Comparison of ENCODE assay signal across 19 cellular contexts in genomic region chr5:58944221-58944620, GRCh38.
A peak's percentile ranks its signal among the peaks of the same experiment; 100 is the strongest.
DNase-seq lines count a peak whose midpoint lies in the region; ATAC-seq, FAIRE-seq and TF ChIP-seq lines count a peak whose summit lies in the region.
"Had no signal": no experiment of that assay in that cellular context is flagged by ENCODE, and none has a peak within 500 bp of the region (broad histone marks: within the 10 kb centered on the region; RNA-seq: fewer than 3 reads in every experiment).

No MANE protein-coding gene starts in this region.

- no peak for FAIRE-seq in RCC 7860 (lab: Jason Lieb, UNC)
- FAIRE-seq: K562 had no signal

- no peak overlapping the region for H3K27ac ChIP-seq in ACC112 (ENCODE audit: low read depth, low read length)
- H3K27ac ChIP-seq: 22Rv1 had no signal

- no peaks in the 10 kb centered on the region for H3K27me3 ChIP-seq in ACC112 (ENCODE audit: insufficient read depth, low read length)

- H3K36me3 ChIP-seq in ACC112 (ENCODE audit: insufficient read depth, low read length), result no peaks in the 10 kb centered on the region

- H3K4me1 ChIP-seq in ACC112 (ENCODE audit: control insufficient read depth, insufficient read depth, low read length, unreplicated experiment), result peaks cover 20% of the 10 kb centered on the region

- no peak for ATAC-seq in omental fat pad (ENCODE audit: low FRiP score)
- ATAC-seq in HG02852 (IDR thresholded peaks at IDR 0.05; ENCODE audit: unreplicated experiment), result no peak
- ATAC-seq: HCT116, K562 had no signal

- peak; percentile 74 for DNase-seq in LHCN-M2 (ENCODE audit: low read depth)
- DNase-seq in fibroblast of gingiva (ENCODE audit: low read depth), result peak; percentile 37
- DNase-seq in myocyte (ENCODE audit: low read depth), result peak; percentile 43
- DNase-seq in mesenteric fat pad (ENCODE audit: low spot score), result no peak
- DNase-seq in omental fat pad (ENCODE audit: low spot score), result no peak
- no peak for DNase-seq in RCC 7860 (ENCODE audit: low spot score)
- DNase-seq: Caco-2; CD4-positive, alpha-beta T cell; GF-D8; NCI-H1417; NCI-H187; NCI-H2107; NCI-H524; NCI-H82 had no signal

- peak overlapping the region; percentile 14 for H2AFZ ChIP-seq in ACC112 (ENCODE audit: low read length, unreplicated experiment)

- TF ChIP-seq CTCF in omental fat pad (IDR thresholded peaks at IDR 0.05), result no peak

- H3K4me3 ChIP-seq in ACC112 (ENCODE audit: low read depth, low read length), result no peak overlapping the region
- H3K4me3 ChIP-seq: K562 had no signal

- no peaks in the 10 kb centered on the region for H3K79me2 ChIP-seq in ACC112 (ENCODE audit: control insufficient read depth, insufficient read depth, low read length, unreplicated experiment)

Comparison
In these comparisons a context has a peak if more than half of its experiments do, and no peak if none do; other contexts are left out.
1. DNase-seq: peak in LHCN-M2 (single experiment), fibroblast of gingiva (single experiment) and myocyte (single experiment); none in mesenteric fat pad (single experiment), omental fat pad (single experiment) and RCC 7860 (single experiment).